ENCODE assay signal across 9 cellular contexts in the genomic region with DNA sequence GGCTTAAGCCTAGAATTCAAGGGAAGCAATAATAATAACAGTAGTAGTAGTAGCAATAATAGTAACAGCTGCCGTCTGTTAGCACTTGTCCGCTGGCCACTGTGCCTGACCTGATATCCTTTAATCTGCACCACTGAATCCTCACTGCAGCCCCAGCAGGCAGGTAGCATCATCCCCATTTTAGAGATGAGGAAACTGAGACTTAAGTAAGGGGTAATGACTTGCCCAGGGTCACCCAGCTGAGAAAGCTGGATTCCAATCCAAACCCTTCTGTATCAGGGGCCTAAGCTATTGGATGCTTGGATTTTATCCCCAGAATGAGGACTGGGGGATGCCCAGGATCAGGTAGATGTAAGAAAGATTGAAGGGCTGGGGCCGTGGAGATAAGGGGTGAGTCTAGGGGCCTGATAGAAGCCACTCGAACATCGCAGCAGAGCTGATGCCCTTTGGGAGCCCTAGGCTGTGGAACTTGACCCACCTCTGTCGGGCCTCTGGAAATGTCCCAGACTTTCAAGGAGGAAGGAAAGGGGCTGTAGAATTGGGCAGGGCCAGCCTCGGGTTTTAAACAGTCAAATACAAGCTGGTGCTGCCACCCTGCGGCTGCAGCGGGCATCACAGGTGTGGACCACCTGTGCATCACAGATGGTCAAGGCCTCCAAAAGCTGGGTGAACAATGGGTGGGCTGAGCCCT.
DNase-seq lines count a peak whose midpoint lies in the region; ATAC-seq and TF ChIP-seq lines count a peak whose summit lies in the region.
"Had no signal": no experiment of that assay in that cellular context is flagged by ENCODE, and none has a peak within 500 bp of the region (broad histone marks: within the 10 kb centered on the region; RNA-seq: fewer than 3 reads in every experiment).

No MANE protein-coding gene starts in this region.

- peak overlapping the region in 3 of 8 donors; percentile 19 to 24 (median 19) for H3K27ac Mint-ChIP-seq in CD8-positive, alpha-beta memory T cell
- H3K27ac Mint-ChIP-seq: IgD-negative memory B cell had no signal

- CTCF ChIA-PET in CD8-positive, alpha-beta memory T cell (lab: Charles Lee), result interaction anchor here (0.8 to 2.4 kb wide), 15 partner anchors 10 to 446 kb away, joined by 3 to 18 read pairs (median 4); partner anchors contain the start of gene AAR2

- no peak overlapping the region for H3K4me3 Mint-ChIP-seq in CD8-positive, alpha-beta memory T cell
- H3K4me3 Mint-ChIP-seq: IgD-negative memory B cell had no signal

- no peaks in the 10 kb centered on the region for H3K4me1 ChIP-seq in CD8-positive, alpha-beta memory T cell (ENCODE audit: insufficient read depth, low read length)
- H3K4me1 ChIP-seq in foreskin keratinocyte, result no peaks in the 10 kb centered on the region
- H3K4me1 ChIP-seq in ovary (ENCODE audit: insufficient read depth), result no peaks in the 10 kb centered on the region
- H3K4me1 ChIP-seq in uterus, result no peaks in the 10 kb centered on the region

- POLR2A ChIA-PET in CD8-positive, alpha-beta memory T cell (lab: Charles Lee), result no interaction called here

- H3K27me3 Mint-ChIP-seq in CD8-positive, alpha-beta memory T cell, result peaks cover 3 to 25% of the 10 kb centered on the region in 2 donors

- peak; percentile 28 to 70 (median 46) for DNase-seq in CD8-positive, alpha-beta memory T cell
- peak; percentile 32 for DNase-seq in HS-5 (ENCODE audit: low read depth)
- DNase-seq in RKO (ENCODE audit: low spot score), result peak; percentile 72
- peak; percentile 54 for DNase-seq in activated T-helper 9 cell treated with anti-CD3 and anti-CD28 coated beads, Interleukin-2, amount 50 U/mL, for 16 hours (ENCODE audit: low read depth)
- DNase-seq in foreskin keratinocyte, result no peak
- peak; percentile 48 to 79 (median 62) for DNase-seq in ovary
- DNase-seq in uterus, result peak in 1 of 2 donors; percentile 48

- no peak for TF ChIP-seq EP300 in ovary (IDR thresholded peaks at IDR 0.05)

- intact Hi-C loops in ovary (cut with DNase I), result loop anchor here in 3 of 4 donors (5.0 to 10.0 kb wide), 4 partner anchors 232 to 447 kb away; no protein-coding TSS in a partner anchor
- intact Hi-C loops in uterus (cut with DNase I; ENCODE audit: low total_unique reads), result no loop called here

- no peaks in the 10 kb centered on the region for H3K36me3 ChIP-seq in CD8-positive, alpha-beta memory T cell (ENCODE audit: insufficient read depth, low read length)
- no peaks in the 10 kb centered on the region for H3K36me3 ChIP-seq in ovary
- H3K36me3 ChIP-seq in uterus, result no peaks in the 10 kb centered on the region

- no peaks in the 10 kb centered on the region for H3K36me3 Mint-ChIP-seq in CD8-positive, alpha-beta memory T cell
- H3K36me3 Mint-ChIP-seq: IgD-negative memory B cell had no signal

- no peaks in the 10 kb centered on the region for H3K9me3 ChIP-seq in CD8-positive, alpha-beta memory T cell (ENCODE audit: low read length)
- H3K9me3 ChIP-seq in ovary (no peaks in the 10 kb centered on the region), uterus (no peaks in the 10 kb centered on the region)

- no peak overlapping the region for H3K27ac ChIP-seq in CD8-positive, alpha-beta memory T cell (ENCODE audit: low read depth, low read length)
- H3K27ac ChIP-seq in foreskin keratinocyte, result no peak overlapping the region
- no peak overlapping the region for H3K27ac ChIP-seq in ovary
- no peak overlapping the region for H3K27ac ChIP-seq in uterus

- no peaks in the 10 kb centered on the region for H3K9me3 Mint-ChIP-seq in CD8-positive, alpha-beta memory T cell
- H3K9me3 Mint-ChIP-seq: IgD-negative memory B cell had no signal

- no peaks in the 10 kb centered on the region for H3K27me3 ChIP-seq in CD8-positive, alpha-beta memory T cell (ENCODE audit: insufficient read depth, low read length, poor library complexity, severe bottlenecking)
- H3K27me3 ChIP-seq in foreskin keratinocyte (peaks cover 6% of the 10 kb centered on the region), ovary (no peaks in the 10 kb centered on the region), uterus (no peaks in the 10 kb centered on the region)

- WGBS in ovary, 3 donors, result 21 to 31% (median 21%) methylated on average over 9 of the region's 9 CpGs

- ATAC-seq in foreskin keratinocyte, result peak; percentile 36
- ATAC-seq in GM21529 (IDR thresholded peaks at IDR 0.05; ENCODE audit: unreplicated experiment), result no peak

- TF ChIP-seq POLR2A in ovary (IDR thresholded peaks at IDR 0.05) (no peak), uterus (IDR thresholded peaks at IDR 0.05) (no peak)

- peak; percentile 92 for TF ChIP-seq CTCF in foreskin keratinocyte (conservative IDR thresholded peaks at IDR 0.05)
- peak; percentile 40 to 65 (median 43) for TF ChIP-seq CTCF in ovary (IDR thresholded peaks at IDR 0.05)
- TF ChIP-seq CTCF in uterus (IDR thresholded peaks at IDR 0.05), result peak; percentile 53 to 66 (median 64)

- H3K4me1 Mint-ChIP-seq in CD8-positive, alpha-beta memory T cell, result peaks cover 3 to 11% (median 4%) of the 10 kb centered on the region in 3 donors

- H3K4me3 ChIP-seq in CD8-positive, alpha-beta memory T cell (ENCODE audit: low read length), result no peak overlapping the region
- H3K4me3 ChIP-seq in ovary (no peak overlapping the region), uterus (no peak overlapping the region)

Comparison
In these comparisons a context has a peak if more than half of its experiments do, and no peak if none do; other contexts are left out.
1. DNase-seq: peak in CD8-positive, alpha-beta memory T cell (5 of 5), HS-5 (single experiment), RKO (single experiment), activated T-helper 9 cell treated with anti-CD3 and anti-CD28 coated beads, Interleukin-2, amount 50 U/mL, for 16 hours (single experiment) and ovary (5 of 5); none in foreskin keratinocyte (0 of 2).
2. Peak in every context shown above with its lines, with median percentiles within 50 percentile points of each other: CTCF ChIP-seq.